Comparison of ENCODE assay signal across 23 cellular contexts in genomic region chr15:25718597-25718996, GRCh38.
DNase-seq lines count a peak whose midpoint lies in the region; ATAC-seq and TF ChIP-seq lines count a peak whose summit lies in the region.
"Had no signal": no experiment of that assay in that cellular context is flagged by ENCODE, and none has a peak within 500 bp of the region (broad histone marks: within the 10 kb centered on the region; RNA-seq: fewer than 3 reads in every experiment).

No MANE protein-coding gene starts in this region.

- H3K9me3 ChIP-seq in heart right ventricle: no peaks in the 10 kb centered on the region
- H3K9me3 ChIP-seq in sigmoid colon: no peaks in the 10 kb centered on the region
- H3K9me3 ChIP-seq: MG63, SJSA1 had no signal

- POLR2A ChIA-PET in activated CD4-positive, alpha-beta T cell treated with anti-CD3 and anti-CD28 coated beads for 36 hours (lab: Charles Lee): no interaction called here

- no peaks in the 10 kb centered on the region for H3K27me3 Mint-ChIP-seq in chondrocyte (ENCODE audit: low read depth)
- H3K27me3 Mint-ChIP-seq in activated CD4-positive, alpha-beta T cell treated with anti-CD3 and anti-CD28 coated beads for 36 hours: no peaks in the 10 kb centered on the region

- no peak overlapping the region for H3K4me3 Mint-ChIP-seq in chondrocyte (ENCODE audit: unreplicated experiment)
- no peak overlapping the region for H3K4me3 Mint-ChIP-seq in activated CD4-positive, alpha-beta T cell treated with anti-CD3 and anti-CD28 coated beads for 36 hours
- H3K4me3 Mint-ChIP-seq: CD8-positive, alpha-beta T cell had no signal

- TF ChIP-seq CTCF in heart right ventricle (IDR thresholded peaks at IDR 0.05) (no peak), chondrocyte (IDR thresholded peaks at IDR 0.05) (no peak), sigmoid colon (IDR thresholded peaks at IDR 0.05) (no peak)

- peak overlapping the region; percentile 89 for H3K27ac Mint-ChIP-seq in chondrocyte (ENCODE audit: unreplicated experiment)
- no peak overlapping the region for H3K27ac Mint-ChIP-seq in activated CD4-positive, alpha-beta T cell treated with anti-CD3 and anti-CD28 coated beads for 36 hours
- H3K27ac Mint-ChIP-seq: CD8-positive, alpha-beta T cell had no signal

- DNase-seq in cardiac septum (ENCODE audit: low spot score): peak; percentile 41
- DNase-seq in heart right ventricle: no peak
- DNase-seq in chondrocyte (ENCODE audit: low spot score): peak; percentile 81
- DNase-seq in sigmoid colon: peak; percentile 40
- no peak for DNase-seq in activated CD4-positive, alpha-beta T cell treated with anti-CD3 and anti-CD28 coated beads for 36 hours
- no peak for DNase-seq in activated effector memory CD4-positive, alpha-beta T cell treated with Interleukin-2 at 50 U/mL for 16 hours
- DNase-seq: ACHN; Calu3; CD8-positive, alpha-beta T cell; GDM1; MG63; NCI-H1417; NCI-H187; NCI-H446 treated with DMSO at 0.1 percent for 48 hours; NCI-H526 treated with DMSO at 0.1 percent for 48 hours; OCI-M1 had no signal

- H3K27ac ChIP-seq in heart right ventricle (no peak overlapping the region), sigmoid colon (no peak overlapping the region)
- H3K27ac ChIP-seq: 22Rv1, SJSA1 had no signal

- peaks cover 60% of the 10 kb centered on the region for H3K4me1 Mint-ChIP-seq in chondrocyte (ENCODE audit: low read depth)
- no peaks in the 10 kb centered on the region for H3K4me1 Mint-ChIP-seq in activated CD4-positive, alpha-beta T cell treated with anti-CD3 and anti-CD28 coated beads for 36 hours

- WGBS in heart right ventricle, 2 donors: 92 to 93% methylated on average over 8 of the region's 8 CpGs
- WGBS in sigmoid colon, 2 donors: 95 to 96% methylated on average over 8 of the region's 8 CpGs

- peaks cover 0 to 8% (median 0%) of the 10 kb centered on the region in 9 donors for H3K36me3 ChIP-seq in heart right ventricle
- H3K36me3 ChIP-seq in sigmoid colon: peaks cover 0 to 6% (median 0%) of the 10 kb centered on the region in 4 donors
- H3K36me3 ChIP-seq: MG63 had no signal

- TF ChIP-seq EP300 in sigmoid colon (IDR thresholded peaks at IDR 0.05): no peak

- H3K4me1 ChIP-seq in heart right ventricle (peaks cover 0 to 4% (median 0%) of the 10 kb centered on the region in 9 donors), sigmoid colon (peaks cover 0 to 9% (median 2%) of the 10 kb centered on the region in 4 donors)
- H3K4me1 ChIP-seq: SJSA1 had no signal

- no peak overlapping the region for H3K4me3 ChIP-seq in heart right ventricle
- H3K4me3 ChIP-seq in sigmoid colon: no peak overlapping the region
- H3K4me3 ChIP-seq: K562, MG63, SJSA1 had no signal

- no peaks in the 10 kb centered on the region for H3K27me3 ChIP-seq in heart right ventricle
- H3K27me3 ChIP-seq in sigmoid colon: no peaks in the 10 kb centered on the region
- H3K27me3 ChIP-seq: MG63, SJSA1 had no signal

- TF ChIP-seq POLR2A in sigmoid colon (IDR thresholded peaks at IDR 0.05): no peak

- CTCF ChIA-PET in activated CD4-positive, alpha-beta T cell treated with anti-CD3 and anti-CD28 coated beads for 36 hours (lab: Charles Lee): interaction anchor here (0.6 kb wide), 1 partner anchor 22 kb away, joined by 3 read pairs; no protein-coding TSS in a partner anchor

- ATAC-seq in heart right ventricle (no peak), HG03139 (IDR thresholded peaks at IDR 0.05; ENCODE audit: unreplicated experiment) (no peak), HG03354 (IDR thresholded peaks at IDR 0.05; ENCODE audit: poor library complexity, severe bottlenecking, unreplicated experiment) (no peak)
- no peak for ATAC-seq in activated CD4-positive, alpha-beta T cell treated with anti-CD3 and anti-CD28 coated beads for 36 hours
- ATAC-seq: CD8-positive, alpha-beta T cell; HepG2; K562; Right ventricle myocardium inferior had no signal

- H3K36me3 Mint-ChIP-seq in chondrocyte (ENCODE audit: low read depth): peaks cover 56% of the 10 kb centered on the region
- peaks cover 18% of the 10 kb centered on the region for H3K36me3 Mint-ChIP-seq in activated CD4-positive, alpha-beta T cell treated with anti-CD3 and anti-CD28 coated beads for 36 hours (ENCODE audit: low read depth)

- H3K9me3 Mint-ChIP-seq in chondrocyte (ENCODE audit: low read depth): no peaks in the 10 kb centered on the region
- H3K9me3 Mint-ChIP-seq in activated CD4-positive, alpha-beta T cell treated with anti-CD3 and anti-CD28 coated beads for 36 hours (ENCODE audit: low read depth): no peaks in the 10 kb centered on the region
- H3K9me3 Mint-ChIP-seq: CD8-positive, alpha-beta T cell had no signal

- intact Hi-C loops in cardiac septum (cut with DNase I) (no loop called here), heart right ventricle (cut with DNase I) (no loop called here), sigmoid colon (cut with DNase I) (no loop called here)
- intact Hi-C loops in activated CD4-positive, alpha-beta T cell treated with anti-CD3 and anti-CD28 coated beads for 36 hours (cut with DNase I, micrococcal nuclease): loop anchor here in 1 of 2 experiments (10.0 kb wide), 1 partner anchor 56 kb away; no protein-coding TSS in a partner anchor

Comparison
In these comparisons a context has a peak if more than half of its experiments do, and no peak if none do; other contexts are left out.
1. DNase-seq: peak in cardiac septum (single experiment), chondrocyte (single experiment) and sigmoid colon (single experiment); none in heart right ventricle (0 of 2), activated CD4-positive, alpha-beta T cell treated with anti-CD3 and anti-CD28 coated beads for 36 hours (single experiment) and activated effector memory CD4-positive, alpha-beta T cell treated with Interleukin-2 at 50 U/mL for 16 hours (single experiment).